ENCODE assay signal across 24 cellular contexts in the genomic region with DNA sequence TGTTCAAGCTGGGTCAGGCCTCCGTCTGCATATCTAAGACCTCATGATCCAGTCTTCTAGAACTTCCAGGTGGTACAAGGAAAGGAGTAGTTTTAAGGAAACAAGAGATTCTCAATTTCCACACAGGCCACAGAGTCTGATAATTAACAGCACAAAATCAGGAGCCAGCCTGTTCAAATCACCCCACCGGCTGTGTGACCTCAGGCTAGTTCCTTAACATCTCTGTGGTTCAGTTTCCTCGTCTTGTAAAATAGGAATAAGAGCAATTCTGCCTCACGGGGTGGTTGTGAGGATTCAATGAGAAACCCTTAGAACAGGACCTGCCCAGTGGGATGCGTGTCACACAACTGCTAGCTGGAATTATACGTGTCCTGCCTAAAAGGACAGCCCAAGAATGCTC.
"Had no signal": no experiment of that assay in that cellular context is flagged by ENCODE, and none has a peak within 500 bp of the region (broad histone marks: within the 10 kb centered on the region; RNA-seq: fewer than 3 reads in every experiment).

No MANE protein-coding gene starts in this region.

- H3K4me3 Mint-ChIP-seq: memory B cell; mesothelial cell of epicardium; natural killer cell treated with Interleukin-12 subunit alpha and Interleukin-12 subunit beta and Interleukin-15 and Interleukin-18, amount 100 ng/mL, for 72 hours; neural progenitor cell had no signal

- H3K4me1 ChIP-seq: esophagus squamous epithelium, gastroesophageal sphincter, left lung, lower lobe of right lung, neural progenitor cell, pancreas had no signal

- H3K27ac ChIP-seq: coronary artery, dorsolateral prefrontal cortex, esophagus squamous epithelium, gastroesophageal sphincter, left lung, lower lobe of right lung, neural progenitor cell, pancreas had no signal

- FAIRE-seq: endometrium, pancreas, urothelium cell line had no signal

- H3K27me3 ChIP-seq: dorsolateral prefrontal cortex, neural progenitor cell, pancreas had no signal

- H3K9ac ChIP-seq: neural progenitor cell had no signal

- ATAC-seq: gastroesophageal sphincter; left lung; lower lobe of right lung; natural killer cell treated with Interleukin-12 subunit alpha and Interleukin-12 subunit beta and Interleukin-15 and Interleukin-18, amount 100 ng/mL, for 72 hours; right cardiac atrium had no signal

- H3K9me3 ChIP-seq: esophagus squamous epithelium, gastroesophageal sphincter, left lung, lower lobe of right lung, pancreas had no signal

- H3K4me1 Mint-ChIP-seq: mesothelial cell of epicardium, neural progenitor cell had no signal

- DNase-seq: dorsolateral prefrontal cortex; effector memory CD4-positive, alpha-beta T cell; esophagus squamous epithelium; foreskin fibroblast; glutamatergic neuron; islet precursor cell; left lung; lower lobe of right lung; nucleus accumbens; pancreas; right cardiac atrium; stimulated activated CD4-positive, alpha-beta T cell treated with anti-CD3 and anti-CD28 coated beads, Interleukin-2, amount 100 ng/mL, for 48 hours; stimulated activated naive CD4-positive, alpha-beta T cell treated with Interleukin-2 at 50 U/mL for 16 hours; trophoblast cell had no signal

- H3K9me3 Mint-ChIP-seq: memory B cell; mesothelial cell of epicardium; natural killer cell treated with Interleukin-12 subunit alpha and Interleukin-12 subunit beta and Interleukin-15 and Interleukin-18, amount 100 ng/mL, for 72 hours; neural progenitor cell had no signal

- H3K4me2 ChIP-seq: neural progenitor cell, smooth muscle cell had no signal

- H3K36me3 Mint-ChIP-seq: memory B cell; mesothelial cell of epicardium; natural killer cell treated with Interleukin-12 subunit alpha and Interleukin-12 subunit beta and Interleukin-15 and Interleukin-18, amount 100 ng/mL, for 72 hours; neural progenitor cell had no signal

- H3K27ac Mint-ChIP-seq: memory B cell, mesothelial cell of epicardium, neural progenitor cell, progenitor cell of endocrine pancreas had no signal

- H2AFZ ChIP-seq: neural progenitor cell had no signal

- H3K36me3 ChIP-seq: esophagus squamous epithelium, gastroesophageal sphincter, left lung, lower lobe of right lung, neural progenitor cell, pancreas had no signal

- H3K4me3 ChIP-seq: coronary artery, dorsolateral prefrontal cortex, esophagus squamous epithelium, gastroesophageal sphincter, left lung, lower lobe of right lung, neural progenitor cell, pancreas, smooth muscle cell had no signal

- H3K27me3 Mint-ChIP-seq: memory B cell; natural killer cell treated with Interleukin-12 subunit alpha and Interleukin-12 subunit beta and Interleukin-15 and Interleukin-18, amount 100 ng/mL, for 72 hours; progenitor cell of endocrine pancreas had no signal
